Comparison of ENCODE assay signal across 8 cellular contexts in genomic region chr2:173584000-173584399, GRCh38.
"Had no signal": no experiment of that assay in that cellular context is flagged by ENCODE, and none has a peak within 500 bp of the region (broad histone marks: within the 10 kb centered on the region; RNA-seq: fewer than 3 reads in every experiment).

No MANE protein-coding gene starts in this region.

- ATAC-seq: GM12878 had no signal

- DNase-seq: GDM1, GF-D8 had no signal

- FAIRE-seq: G401.6, GM12891, GM12892, GM18507, GM19239 had no signal

- H3K4me3 ChIP-seq: GM12878 had no signal
